Comparison of ENCODE assay signal across 10 cellular contexts in the genomic region with DNA sequence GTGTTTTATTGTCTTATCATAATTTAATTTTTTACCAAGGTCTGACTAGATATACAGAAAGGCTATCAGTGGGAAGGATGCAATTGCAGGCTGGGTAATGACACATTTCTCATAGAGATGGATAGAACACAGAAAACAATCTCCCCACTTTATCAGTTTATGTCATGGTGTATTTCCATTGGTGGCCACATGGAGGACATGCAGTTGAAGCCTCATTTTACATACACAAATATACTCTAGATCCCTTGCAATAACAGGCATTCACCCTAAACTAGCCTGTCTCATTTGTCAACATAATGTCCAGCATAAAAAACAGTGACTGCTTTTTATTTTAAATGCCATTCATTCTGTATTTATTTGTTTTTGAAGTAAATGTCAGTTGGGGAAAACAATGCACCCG.
A peak's percentile ranks its signal among the peaks of the same experiment; 100 is the strongest.
DNase-seq lines count a peak whose midpoint lies in the region; ATAC-seq and TF ChIP-seq lines count a peak whose summit lies in the region.
"Had no signal": no experiment of that assay in that cellular context is flagged by ENCODE, and none has a peak within 500 bp of the region (broad histone marks: within the 10 kb centered on the region; RNA-seq: fewer than 3 reads in every experiment).

No MANE protein-coding gene starts in this region.

- H3F3A ChIP-seq in MM.1S (ENCODE audit: insufficient read depth, low read length) = no peaks in the 10 kb centered on the region

- CTCF ChIA-PET in Calu3 (lab: Charles Lee) = no interaction called here

- H3K79me2 ChIP-seq in MM.1S (ENCODE audit: low read length) = no peaks in the 10 kb centered on the region

- H3K9me2 ChIP-seq in MM.1S (replicated peaks; ENCODE audit: insufficient read depth, low read length) = no peaks in the 10 kb centered on the region

- ATAC-seq in GM19463 (IDR thresholded peaks at IDR 0.05; ENCODE audit: unreplicated experiment) = peak; percentile 66

- no peaks in the 10 kb centered on the region for H3K4me1 Mint-ChIP-seq in Calu3 (ENCODE audit: low read depth, unreplicated experiment)

- H3K9ac ChIP-seq in MM.1S (ENCODE audit: low read length) = no peak overlapping the region

- H3K36me3 Mint-ChIP-seq in Calu3 (ENCODE audit: insufficient read depth, unreplicated experiment) = no peaks in the 10 kb centered on the region

- H3K4me3 ChIP-seq in MM.1S (ENCODE audit: low read length) (no peak overlapping the region), fibroblast of villous mesenchyme (ENCODE audit: low read depth, low read length) (no peak overlapping the region)

- no peaks in the 10 kb centered on the region for H3K9me3 ChIP-seq in MM.1S (replicated peaks; ENCODE audit: insufficient read depth, low read length)
- H3K9me3 ChIP-seq: neutrophil had no signal

- TF ChIP-seq CTCF in Calu3 (IDR thresholded peaks at IDR 0.05; ENCODE audit: unreplicated experiment) = peak; percentile 42
- TF ChIP-seq CTCF in MM.1S (IDR thresholded peaks at IDR 0.05; ENCODE audit: low read length) = peak; percentile 43
- TF ChIP-seq CTCF in fibroblast of villous mesenchyme (IDR thresholded peaks at IDR 0.05; ENCODE audit: insufficient read depth, low read depth, low read length) = peak; percentile 9

- intact Hi-C loops in Calu3 (cut with micrococcal nuclease; ENCODE audit: unreplicated experiment) = no loop called here

- no peak overlapping the region for H3K4me2 ChIP-seq in MM.1S (ENCODE audit: low read depth, low read length)

- H3K27me3 Mint-ChIP-seq in Calu3 (ENCODE audit: unreplicated experiment) = no peaks in the 10 kb centered on the region

- H3K36me3 ChIP-seq in MM.1S (replicated peaks; ENCODE audit: insufficient read depth, low read length) = no peaks in the 10 kb centered on the region
- H3K36me3 ChIP-seq: neutrophil had no signal

- H3K4me1 ChIP-seq in MM.1S (ENCODE audit: low read length) = no peaks in the 10 kb centered on the region

- no peaks in the 10 kb centered on the region for H4K20me1 ChIP-seq in MM.1S (ENCODE audit: insufficient read depth, low read length)

- no TSS peak for BruUV-seq in Calu3 (replicated peaks; lab: Mats Ljungman, UMichigan)

- H3K27me3 ChIP-seq in MM.1S (replicated peaks; ENCODE audit: insufficient read depth, low read length) = no peaks in the 10 kb centered on the region
- H3K27me3 ChIP-seq: neutrophil had no signal

- no peak overlapping the region for H3K27ac Mint-ChIP-seq in Calu3 (ENCODE audit: unreplicated experiment)

- no peak overlapping the region for H3K27ac ChIP-seq in MM.1S (ENCODE audit: low read length)
- H3K27ac ChIP-seq: neutrophil had no signal

- no peak overlapping the region for H2AFZ ChIP-seq in MM.1S (ENCODE audit: low read length)

- H3K4me3 Mint-ChIP-seq in Calu3 (ENCODE audit: low read depth, unreplicated experiment) = no peak overlapping the region

- DNase-seq in Calu3 (no peak), MM.1S (no peak), fibroblast of villous mesenchyme (ENCODE audit: low read depth) (no peak), AG08395 (ENCODE audit: low spot score) (no peak), anterior cingulate cortex (lab: John Stamatoyannopoulos, UW) (no peak)
- no peak for DNase-seq in activated effector memory CD4-positive, alpha-beta T cell treated with anti-CD3 and anti-CD28 coated beads, Interleukin-2, amount 50 U/mL, for 16 hours
- no peak for DNase-seq in stimulated activated naive CD4-positive, alpha-beta T cell treated with Interleukin-2 at 50 U/mL for 16 hours (lab: John Stamatoyannopoulos, UW)
- DNase-seq: NCI-H1694 treated with DMSO at 0.1 percent for 48 hours had no signal

- H3K9me3 Mint-ChIP-seq in Calu3 (ENCODE audit: low read depth, unreplicated experiment) = peaks cover 19% of the 10 kb centered on the region
